Comparison of ENCODE assay signal across 7 cellular contexts in the genomic region with DNA sequence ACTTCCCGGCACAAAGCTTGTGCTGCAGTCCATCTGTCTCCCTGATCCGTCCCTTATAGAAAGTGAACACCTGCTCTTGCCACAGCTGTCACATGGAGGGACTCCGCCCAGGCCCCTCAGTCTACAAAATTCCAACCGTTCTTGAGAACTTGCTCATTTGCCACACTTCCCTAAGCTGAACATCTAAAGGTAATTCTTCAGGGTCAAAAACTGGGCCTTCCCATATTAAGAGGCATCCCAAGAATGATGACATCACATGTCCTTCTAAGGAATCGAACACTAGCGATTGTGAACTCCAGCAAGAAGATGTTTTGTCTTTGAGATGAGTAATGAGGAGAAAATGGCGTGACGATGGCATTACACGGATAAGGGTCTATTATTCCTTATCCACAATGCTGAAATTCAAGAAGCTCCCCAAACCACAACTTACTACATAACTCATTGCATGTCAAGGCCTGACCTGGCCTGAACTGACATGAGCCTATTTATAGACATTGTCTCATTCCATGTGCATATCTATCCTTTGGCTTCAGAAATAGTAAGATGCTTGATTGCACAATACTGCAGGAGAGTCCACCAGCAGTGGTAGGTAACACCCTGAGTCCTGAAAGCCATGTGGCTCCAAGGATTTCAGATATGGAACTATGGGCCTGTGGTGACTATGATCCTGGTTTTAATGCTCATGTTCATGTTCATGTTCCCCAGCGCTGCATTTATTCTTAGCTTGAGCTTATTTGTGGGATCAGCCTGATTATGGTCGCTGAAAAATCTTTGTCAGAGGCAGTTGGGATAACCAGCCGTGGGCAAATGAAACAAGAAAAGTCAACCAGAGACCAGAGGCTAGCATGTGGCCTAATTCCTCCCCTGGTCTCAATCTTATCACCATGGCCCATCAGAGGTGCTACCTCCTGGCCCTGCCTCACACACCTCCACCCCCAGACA.
DNase-seq lines count a peak whose midpoint lies in the region; TF ChIP-seq lines count a peak whose summit lies in the region.

No MANE protein-coding gene starts in this region.

- intact Hi-C loops in PC-9 (cut with micrococcal nuclease; ENCODE audit: unreplicated experiment): loop anchor here (1.0 to 5.0 kb wide), 7 partner anchors 180 to 851 kb away; no protein-coding TSS in a partner anchor

- H2AFZ ChIP-seq in PC-9: no peak overlapping the region

- H4K20me1 ChIP-seq in PC-9 (ENCODE audit: insufficient read depth): no peaks in the 10 kb centered on the region

- no peaks in the 10 kb centered on the region for H3K36me3 ChIP-seq in PC-9 (ENCODE audit: low read depth)
- no peaks in the 10 kb centered on the region for H3K36me3 ChIP-seq in skeletal muscle tissue (ENCODE audit: control insufficient read depth in 3 of 3, insufficient read depth in 3 of 3, low read length in 3 of 3)

- CTCF ChIA-PET in PC-9 (lab: Charles Lee): no interaction called here

- H3K9me2 ChIP-seq in PC-9 (ENCODE audit: insufficient read depth): no peaks in the 10 kb centered on the region

- peaks cover 7% of the 10 kb centered on the region; the same call in 1 of the 2 replicates for H3K4me1 ChIP-seq in PC-9 (replicated peaks; ENCODE audit: insufficient read depth)
- peaks cover 16 to 23% (median 21%) of the 10 kb centered on the region in 3 donors for H3K4me1 ChIP-seq in skeletal muscle tissue (ENCODE audit: control insufficient read depth in 3 of 3, insufficient read depth in 3 of 3, low read length in 3 of 3)

- H3F3A ChIP-seq in PC-9 (ENCODE audit: insufficient read depth, low read depth): no peaks in the 10 kb centered on the region; the same call in 1 of the 2 replicates

- no peak overlapping the region for H3K4me3 ChIP-seq in PC-9
- no peak overlapping the region for H3K4me3 ChIP-seq in fibroblast of mammary gland (ENCODE audit: control insufficient read depth, low read depth, low read length)
- peak overlapping the region in 1 of 3 donors; percentile 6 for H3K4me3 ChIP-seq in skeletal muscle tissue (ENCODE audit: low read length in 3 of 3)

- TF ChIP-seq CTCF in PC-9 (conservative IDR thresholded peaks at IDR 0.05) (no peak), fibroblast of mammary gland (conservative IDR thresholded peaks at IDR 0.05; ENCODE audit: control insufficient read depth, insufficient read depth, low read depth, low read length) (no peak)

- BruUV-seq in PC-9 (replicated peaks; lab: Mats Ljungman, UMichigan): TSS peak; percentile 97

- DNase-seq in HPDE6-E6E7 (ENCODE audit: extremely low spot score) (peak; percentile 84), PC-9 (peak; percentile 82 to 86), fibroblast of mammary gland (ENCODE audit: low read depth) (peak; percentile 93), substantia nigra (lab: John Stamatoyannopoulos, UW) (no peak), ecto neural progenitor cell (ENCODE audit: low spot score) (no peak), DMS153 treated with DMSO at 0.1 percent for 48 hours (lab: John Stamatoyannopoulos, UW; ENCODE audit: unreplicated experiment) (no peak)

- H3K79me2 ChIP-seq in PC-9 (ENCODE audit: low read depth): no peaks in the 10 kb centered on the region

- H3K4me2 ChIP-seq in PC-9: no peak overlapping the region

- no peak overlapping the region for H3K27ac ChIP-seq in PC-9
- peak overlapping the region; percentile 82 for H3K27ac ChIP-seq in skeletal muscle tissue (ENCODE audit: low read depth, low read length)
- no peak overlapping the region for H3K27ac ChIP-seq in substantia nigra (ENCODE audit: low read depth, low read length, poor library complexity, severe bottlenecking)

- POLR2A ChIA-PET in PC-9 (lab: Charles Lee; ENCODE audit: unreplicated experiment): interaction anchor here (0.5 to 0.6 kb wide), 4 partner anchors 64 to 852 kb away, joined by 3 to 14 read pairs (median 4); no protein-coding TSS in a partner anchor

- H3K27me3 ChIP-seq in PC-9 (ENCODE audit: insufficient read depth, low read depth) (no peaks in the 10 kb centered on the region), skeletal muscle tissue (ENCODE audit: control insufficient read depth in 3 of 3, insufficient read depth in 3 of 3, low read length in 3 of 3) (no peaks in the 10 kb centered on the region)

- peak overlapping the region in 1 of 3 donors; percentile 25 for H3K9ac ChIP-seq in skeletal muscle tissue (ENCODE audit: low read depth in 1 of 3, low read length in 3 of 3)

- H3K9me3 ChIP-seq in PC-9 (ENCODE audit: insufficient read depth, low read depth): no peaks in the 10 kb centered on the region
- H3K9me3 ChIP-seq in skeletal muscle tissue (ENCODE audit: control insufficient read depth in 3 of 3, low read length in 3 of 3): no peaks in the 10 kb centered on the region

Comparison
In these comparisons a context has a peak if more than half of its experiments do, and no peak if none do; other contexts are left out.
1. DNase-seq: peak in HPDE6-E6E7 (single experiment), PC-9 (2 of 2) and fibroblast of mammary gland (single experiment); none in substantia nigra (0 of 49), ecto neural progenitor cell (single experiment) and DMS153 treated with DMSO at 0.1 percent for 48 hours (single experiment).